ENCODE assay signal across 1 cellular context in the genomic region with DNA sequence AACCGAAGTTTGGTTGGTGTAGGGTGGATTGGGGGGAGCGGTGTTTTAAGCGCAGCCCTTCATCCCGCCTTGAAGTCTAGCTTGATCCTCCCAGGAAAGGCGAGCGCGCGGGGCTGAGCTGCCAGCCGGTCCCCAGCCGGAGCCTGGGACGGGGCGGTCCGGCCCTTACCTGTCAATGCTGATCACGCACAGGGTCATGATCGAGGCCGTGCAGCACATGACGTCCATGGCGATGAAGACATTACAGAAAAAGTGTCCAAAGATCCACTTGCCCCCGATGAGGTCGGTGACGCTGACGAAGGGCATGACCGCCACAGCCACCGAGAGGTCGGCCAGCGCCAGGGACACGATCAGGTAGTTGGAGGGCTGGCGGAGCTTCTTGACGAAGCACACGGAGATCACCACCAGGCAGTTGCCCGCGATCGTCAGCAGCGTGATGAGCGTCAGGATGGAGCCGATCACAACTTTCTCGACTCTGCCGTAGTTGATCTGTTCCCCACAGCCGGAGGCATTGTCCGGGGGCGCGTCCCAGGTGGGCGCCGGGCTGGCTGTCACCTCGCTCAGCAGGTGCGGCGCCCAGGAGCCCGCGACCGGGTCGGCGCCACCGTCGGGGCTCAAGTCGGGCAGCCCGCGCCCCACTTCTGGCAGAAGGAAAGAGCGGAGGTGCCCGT.
A peak's percentile ranks its signal among the peaks of the same experiment; 100 is the strongest.
TF ChIP-seq lines count a peak whose summit lies in the region.

No MANE protein-coding gene starts in this region.

TF ChIP-seq in HepG2, 621 proteins besides CTCF, POLR2A, EP300 and RAD21:
- TF ChIP-seq MAZ (IDR thresholded peaks at IDR 0.05; ENCODE audit: borderline replicate concordance, low read depth, low read length) (no peak), MAZ (CRISPR knock-in tag; IDR thresholded peaks at IDR 0.05; ENCODE audit: low read depth) (0 out of 2 replicates have a peak, but pooled peaks have one; percentile 6), CCAR2 (optimal IDR thresholded peaks at IDR 0.05; ENCODE audit: low read depth, low read length) (no peak), ONECUT2 (CRISPR knock-in tag; IDR thresholded peaks at IDR 0.05) (no peak)
- TF ChIP-seq, protein P1, sequence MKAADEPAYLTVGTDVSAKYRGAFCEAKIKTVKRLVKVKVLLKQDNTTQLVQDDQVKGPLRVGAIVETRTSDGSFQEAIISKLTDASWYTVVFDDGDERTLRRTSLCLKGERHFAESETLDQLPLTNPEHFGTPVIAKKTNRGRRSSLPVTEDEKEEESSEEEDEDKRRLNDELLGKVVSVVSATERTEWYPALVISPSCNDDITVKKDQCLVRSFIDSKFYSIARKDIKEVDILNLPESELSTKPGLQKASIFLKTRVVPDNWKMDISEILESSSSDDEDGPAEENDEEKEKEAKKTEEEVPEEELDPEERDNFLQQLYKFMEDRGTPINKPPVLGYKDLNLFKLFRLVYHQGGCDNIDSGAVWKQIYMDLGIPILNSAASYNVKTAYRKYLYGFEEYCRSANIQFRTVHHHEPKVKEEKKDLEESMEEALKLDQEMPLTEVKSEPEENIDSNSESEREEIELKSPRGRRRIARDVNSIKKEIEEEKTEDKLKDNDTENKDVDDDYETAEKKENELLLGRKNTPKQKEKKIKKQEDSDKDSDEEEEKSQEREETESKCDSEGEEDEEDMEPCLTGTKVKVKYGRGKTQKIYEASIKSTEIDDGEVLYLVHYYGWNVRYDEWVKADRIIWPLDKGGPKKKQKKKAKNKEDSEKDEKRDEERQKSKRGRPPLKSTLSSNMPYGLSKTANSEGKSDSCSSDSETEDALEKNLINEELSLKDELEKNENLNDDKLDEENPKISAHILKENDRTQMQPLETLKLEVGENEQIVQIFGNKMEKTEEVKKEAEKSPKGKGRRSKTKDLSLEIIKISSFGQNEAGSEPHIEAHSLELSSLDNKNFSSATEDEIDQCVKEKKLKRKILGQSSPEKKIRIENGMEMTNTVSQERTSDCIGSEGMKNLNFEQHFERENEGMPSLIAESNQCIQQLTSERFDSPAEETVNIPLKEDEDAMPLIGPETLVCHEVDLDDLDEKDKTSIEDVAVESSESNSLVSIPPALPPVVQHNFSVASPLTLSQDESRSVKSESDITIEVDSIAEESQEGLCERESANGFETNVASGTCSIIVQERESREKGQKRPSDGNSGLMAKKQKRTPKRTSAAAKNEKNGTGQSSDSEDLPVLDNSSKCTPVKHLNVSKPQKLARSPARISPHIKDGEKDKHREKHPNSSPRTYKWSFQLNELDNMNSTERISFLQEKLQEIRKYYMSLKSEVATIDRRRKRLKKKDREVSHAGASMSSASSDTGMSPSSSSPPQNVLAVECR (CRISPR knock-in tag; IDR thresholded peaks at IDR 0.05; ENCODE audit: borderline replicate concordance) = 0 out of 2 replicates have a peak, but pooled peaks have one; percentile 1
